12 cellular contexts compared by ENCODE assay signal in the genomic region with DNA sequence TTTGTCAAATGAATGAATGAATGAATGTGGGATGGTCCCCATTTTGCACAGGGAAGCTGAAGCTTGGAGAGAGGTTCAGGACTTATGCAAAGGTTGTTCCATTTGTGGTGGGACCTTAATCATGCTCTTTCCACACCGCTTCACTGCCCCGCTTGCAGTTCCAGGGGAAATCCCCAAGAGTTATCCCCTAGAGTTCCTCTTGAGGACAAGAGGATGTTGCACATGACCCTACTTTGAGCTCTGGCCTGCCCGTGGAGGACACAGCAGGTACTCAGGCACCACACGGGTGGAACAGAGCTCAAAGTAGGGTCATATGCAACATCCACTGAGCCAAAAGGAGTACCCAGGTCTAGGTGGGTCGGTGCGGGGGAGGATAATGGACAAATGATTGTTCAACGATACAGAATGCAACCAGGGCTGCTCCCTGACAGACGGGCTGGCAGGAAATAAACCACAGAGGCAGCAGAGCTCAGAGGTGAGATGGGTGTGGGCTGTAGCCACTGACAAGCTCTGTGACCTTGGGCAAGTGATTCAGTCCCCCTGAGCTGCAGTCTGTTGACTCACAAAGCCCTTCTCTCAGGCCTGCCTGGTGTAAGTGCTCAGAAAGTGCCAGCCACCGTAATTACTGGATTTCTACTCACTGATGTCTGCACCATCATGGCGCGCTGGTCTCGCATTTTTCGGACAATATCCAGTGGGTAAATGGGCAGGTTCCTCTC.
DNase-seq lines count a peak whose midpoint lies in the region; ATAC-seq, FAIRE-seq and TF ChIP-seq lines count a peak whose summit lies in the region.
"Had no signal": no experiment of that assay in that cellular context is flagged by ENCODE, and none has a peak within 500 bp of the region (broad histone marks: within the 10 kb centered on the region; RNA-seq: fewer than 3 reads in every experiment).

No MANE protein-coding gene starts in this region.

- H3K36me3 ChIP-seq in right atrium auricular region: peaks cover 26% of the 10 kb centered on the region

- DNase-seq in activated T-cell treated with anti-CD3 and anti-CD28 coated beads, Interleukin-2, amount 50 U/mL, for 72 hours: peak in 1 of 2 donors; percentile 7
- DNase-seq in activated T-cell treated with anti-CD3 and anti-CD28 coated beads for 4 hours (no peak), RCC 7860 (ENCODE audit: low spot score) (peak; percentile 97), NCI-H1436 (lab: John Stamatoyannopoulos, UW) (no peak), NCI-H82 treated with DMSO at 0.1 percent for 48 hours (lab: John Stamatoyannopoulos, UW; ENCODE audit: unreplicated experiment) (no peak), right atrium auricular region (ENCODE audit: low spot score) (no peak), anterior cingulate cortex (lab: John Stamatoyannopoulos, UW) (no peak)
- DNase-seq: naive B cell, NCI-H1105 had no signal

- no peaks in the 10 kb centered on the region for H3K4me1 Mint-ChIP-seq in activated T-cell treated with anti-CD3 and anti-CD28 coated beads, Interleukin-2, amount 50 U/mL, for 72 hours (ENCODE audit: low read depth)

- no peak overlapping the region for H3K27ac ChIP-seq in right atrium auricular region

- no peaks in the 10 kb centered on the region for H3K9me3 Mint-ChIP-seq in activated T-cell treated with anti-CD3 and anti-CD28 coated beads, Interleukin-2, amount 50 U/mL, for 72 hours
- H3K9me3 Mint-ChIP-seq: activated naive CD4-positive, alpha-beta T cell treated with anti-CD3 and anti-CD28 coated beads, Interleukin-2, amount 50 U/mL, for 72 hours; T-helper 1 cell treated with Interleukin-12 subunit alpha and Interleukin-12 subunit beta and Interleukin-4 antibody, amounts not matched to agents 30 μg/mL and 1 μg/mL, for 36 hours had no signal

- no peaks in the 10 kb centered on the region for H3K9me3 ChIP-seq in right atrium auricular region

- no peak overlapping the region for H3K4me3 Mint-ChIP-seq in activated T-cell treated with anti-CD3 and anti-CD28 coated beads, Interleukin-2, amount 50 U/mL, for 72 hours
- H3K4me3 Mint-ChIP-seq: T-helper 1 cell treated with Interleukin-12 subunit alpha and Interleukin-12 subunit beta and Interleukin-4 antibody, amounts not matched to agents 30 μg/mL and 1 μg/mL, for 36 hours had no signal

- H3K4me1 ChIP-seq in right atrium auricular region: no peaks in the 10 kb centered on the region

- TF ChIP-seq CTCF in right atrium auricular region (IDR thresholded peaks at IDR 0.05): no peak

- H3K36me3 Mint-ChIP-seq in activated T-cell treated with anti-CD3 and anti-CD28 coated beads, Interleukin-2, amount 50 U/mL, for 72 hours (ENCODE audit: insufficient read depth in 2 of 2): no peaks in the 10 kb centered on the region
- H3K36me3 Mint-ChIP-seq: activated naive CD4-positive, alpha-beta T cell treated with anti-CD3 and anti-CD28 coated beads, Interleukin-2, amount 50 U/mL, for 72 hours; naive B cell had no signal

- FAIRE-seq in RCC 7860 (lab: Jason Lieb, UNC): peak; percentile 96

- no peak overlapping the region for H3K4me3 ChIP-seq in right atrium auricular region

- no peak overlapping the region for H3K27ac Mint-ChIP-seq in activated T-cell treated with anti-CD3 and anti-CD28 coated beads, Interleukin-2, amount 50 U/mL, for 72 hours
- H3K27ac Mint-ChIP-seq: activated naive CD4-positive, alpha-beta T cell treated with anti-CD3 and anti-CD28 coated beads, Interleukin-2, amount 50 U/mL, for 72 hours; T-helper 1 cell treated with Interleukin-12 subunit alpha and Interleukin-12 subunit beta and Interleukin-4 antibody, amounts not matched to agents 30 μg/mL and 1 μg/mL, for 36 hours had no signal

- H3K27me3 Mint-ChIP-seq in activated T-cell treated with anti-CD3 and anti-CD28 coated beads, Interleukin-2, amount 50 U/mL, for 72 hours (ENCODE audit: low read depth): peaks cover 11% of the 10 kb centered on the region

- ATAC-seq in activated T-cell treated with anti-CD3 and anti-CD28 coated beads, Interleukin-2, amount 50 U/mL, for 72 hours (replicated peaks in 1 of 2): peak; percentile 74 to 80
- ATAC-seq in HG02759 (IDR thresholded peaks at IDR 0.05; ENCODE audit: unreplicated experiment): peak; percentile 68

- no peaks in the 10 kb centered on the region for H3K27me3 ChIP-seq in right atrium auricular region
